In the genomic region with DNA sequence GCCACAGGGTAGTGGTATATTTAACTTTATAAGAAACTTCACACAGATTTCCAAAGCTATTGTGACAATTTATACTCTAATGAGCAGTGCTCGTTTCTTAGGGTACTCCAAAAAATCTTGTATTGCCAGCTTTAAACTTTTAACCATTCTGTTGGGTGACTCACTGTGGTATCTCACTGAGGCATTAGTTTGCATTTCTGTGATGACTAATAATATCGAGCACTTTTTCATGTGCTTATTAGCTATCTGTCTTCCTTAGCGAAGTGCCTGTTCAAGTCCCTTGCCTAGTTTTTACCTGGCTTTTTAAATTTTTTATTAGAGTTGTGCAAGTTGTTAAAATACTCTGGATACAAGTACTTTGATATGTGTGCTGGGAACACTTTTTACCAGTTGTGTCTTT, we compare ENCODE assay signal across 19 cellular contexts. TPM values are rescaled to one million over a fixed set of nuclear protein-coding genes. Genes with fewer than 3 reads are reported as not detected.
DNase-seq lines count a peak whose midpoint lies in the region; ATAC-seq, FAIRE-seq and TF ChIP-seq lines count a peak whose summit lies in the region.
"Had no signal": no experiment of that assay in that cellular context is flagged by ENCODE, and none has a peak within 500 bp of the region (broad histone marks: within the 10 kb centered on the region; RNA-seq: fewer than 3 reads in every experiment).

No MANE protein-coding gene starts in this region.

- no peaks in the 10 kb centered on the region for H3K36me3 ChIP-seq in mammary epithelial cell (ENCODE audit: insufficient read depth, low read length)
- H3K36me3 ChIP-seq in left lung, result no peaks in the 10 kb centered on the region
- H3K36me3 ChIP-seq in prostate gland, result no peaks in the 10 kb centered on the region
- no peaks in the 10 kb centered on the region for H3K36me3 ChIP-seq in tibial nerve
- H3K36me3 ChIP-seq: cardiac muscle cell, right atrium auricular region had no signal

- H3K4me1 Mint-ChIP-seq in effector memory CD8-positive, alpha-beta T cell (ENCODE audit: low read depth in 2 of 2), result no peaks in the 10 kb centered on the region
- H3K4me1 Mint-ChIP-seq: natural killer cell had no signal

- no peak overlapping the region for H3K4me2 ChIP-seq in mammary epithelial cell (ENCODE audit: insufficient read depth, low read depth, low read length)

- H4K20me1 ChIP-seq in mammary epithelial cell (ENCODE audit: insufficient read depth, low read length), result no peaks in the 10 kb centered on the region

- no TSS peak for BruUV-seq in mammary epithelial cell (replicated peaks; lab: Mats Ljungman, UMichigan)

- H3K4me3 ChIP-seq in mammary epithelial cell (replicated peaks in 1 of 3; ENCODE audit: insufficient read depth in 1 of 3, low read depth in 2 of 3, low read length in 3 of 3), result no peak overlapping the region
- H3K4me3 ChIP-seq in left lung, result no peak overlapping the region
- H3K4me3 ChIP-seq in prostate gland, result no peak overlapping the region
- H3K4me3 ChIP-seq in tibial nerve, result no peak overlapping the region
- H3K4me3 ChIP-seq: cardiac muscle cell, right atrium auricular region had no signal

- in situ Hi-C loops in mammary epithelial cell (cut with MboI; ENCODE audit: low sequenced_read_pairs in 2 of 2), result no loop called here

- no peak overlapping the region for H3K27ac ChIP-seq in mammary epithelial cell (ENCODE audit: insufficient read depth, low read depth, low read length)
- H3K27ac ChIP-seq in left lung, result no peak overlapping the region
- H3K27ac ChIP-seq in prostate gland, result no peak overlapping the region
- no peak overlapping the region for H3K27ac ChIP-seq in tibial nerve
- H3K27ac ChIP-seq: C4-2B, cardiac muscle cell, right atrium auricular region had no signal

- FAIRE-seq in D721Med (lab: Jason Lieb, UNC), result peak; percentile 51
- FAIRE-seq: G401.6 had no signal

- no peak for TF ChIP-seq CTCF in D721Med (IDR thresholded peaks at IDR 0.05; ENCODE audit: insufficient read depth, missing control alignments)
- TF ChIP-seq CTCF in mammary epithelial cell (conservative IDR thresholded peaks at IDR 0.05 in 1 of 2, IDR thresholded peaks at IDR 0.05 in 1 of 2; ENCODE audit: extremely low read depth in 1 of 2, insufficient read depth in 1 of 2, low read depth in 1 of 2, low read length in 2 of 2), result no peak
- TF ChIP-seq CTCF in left lung (IDR thresholded peaks at IDR 0.05), result no peak
- no peak for TF ChIP-seq CTCF in prostate gland (IDR thresholded peaks at IDR 0.05)
- TF ChIP-seq CTCF in tibial nerve (IDR thresholded peaks at IDR 0.05), result no peak

- no peaks in the 10 kb centered on the region for H3K36me3 Mint-ChIP-seq in effector memory CD8-positive, alpha-beta T cell (ENCODE audit: insufficient read depth)
- H3K36me3 Mint-ChIP-seq: natural killer cell had no signal

- H3K79me2 ChIP-seq in mammary epithelial cell (ENCODE audit: insufficient read depth, low read length), result no peaks in the 10 kb centered on the region

- H2AFZ ChIP-seq in mammary epithelial cell (ENCODE audit: low read depth, low read length), result no peak overlapping the region

- peaks cover 3% of the 10 kb centered on the region for H3K27me3 ChIP-seq in mammary epithelial cell (ENCODE audit: insufficient read depth, low read length)
- peaks cover 0 to 20% of the 10 kb centered on the region in 2 donors for H3K27me3 ChIP-seq in left lung
- H3K27me3 ChIP-seq in prostate gland (replicated peaks; ENCODE audit: insufficient read depth), result no peaks in the 10 kb centered on the region
- H3K27me3 ChIP-seq in tibial nerve, result peaks cover 0 to 19% of the 10 kb centered on the region in 2 donors
- H3K27me3 ChIP-seq: cardiac muscle cell, right atrium auricular region had no signal

- TF ChIP-seq POLR2A in prostate gland (IDR thresholded peaks at IDR 0.05) (no peak), tibial nerve (IDR thresholded peaks at IDR 0.05) (no peak)

- 12% methylated on average over 3 of the region's 3 CpGs for WGBS in mammary epithelial cell (ENCODE audit: low coverage, missing lambda C conversion rate)
- WGBS in prostate gland, result 47% methylated on average over 3 of the region's 3 CpGs
- WGBS in tibial nerve, 2 donors, result 28 to 33% methylated on average over 3 of the region's 3 CpGs

- DNase-seq in D721Med (ENCODE audit: insufficient read length, low spot score), result no peak
- peak; percentile 37 for DNase-seq in NCI-H226
- peak; percentile 42 for DNase-seq in mammary epithelial cell
- DNase-seq in left lung, result no peak
- no peak for DNase-seq in effector memory CD8-positive, alpha-beta T cell
- DNase-seq in prostate gland (ENCODE audit: low spot score), result no peak
- DNase-seq in tibial nerve (ENCODE audit: low spot score in 2 of 2), result no peak
- DNase-seq: activated effector memory CD4-positive, alpha-beta T cell treated with anti-CD3 and anti-CD28 coated beads, Interleukin-2, amount 50 U/mL, for 16 hours; head of caudate nucleus; natural killer cell; NCI-H1436; NCI-H524 treated with DMSO at 0.1 percent for 48 hours; stimulated activated CD4-positive, alpha-beta T cell treated with anti-CD3 and anti-CD28 coated beads, Interleukin-2, amount 100 ng/mL, for 48 hours; T-helper 9 cell had no signal

- ATAC-seq in left lung, result peak; percentile 69
- no peak for ATAC-seq in effector memory CD8-positive, alpha-beta T cell (replicated peaks)
- ATAC-seq in HG03354 (IDR thresholded peaks at IDR 0.05; ENCODE audit: poor library complexity, severe bottlenecking, unreplicated experiment), result no peak
- ATAC-seq: natural killer cell had no signal

- H3K4me3 Mint-ChIP-seq in effector memory CD8-positive, alpha-beta T cell, result no peak overlapping the region
- H3K4me3 Mint-ChIP-seq: natural killer cell had no signal

- H3K9me3 ChIP-seq in mammary epithelial cell (replicated peaks; ENCODE audit: insufficient read depth, low read length) (peaks cover 8% of the 10 kb centered on the region), left lung (no peaks in the 10 kb centered on the region), prostate gland (no peaks in the 10 kb centered on the region), tibial nerve (no peaks in the 10 kb centered on the region)
- H3K9me3 ChIP-seq: right atrium auricular region had no signal

- CTCF ChIA-PET in mammary epithelial cell (lab: Charles Lee; ENCODE audit: low non-redundant PET), result no interaction called here

- H3K9me3 Mint-ChIP-seq in effector memory CD8-positive, alpha-beta T cell, result no peaks in the 10 kb centered on the region
- H3K9me3 Mint-ChIP-seq: natural killer cell had no signal

- H3K4me1 ChIP-seq in mammary epithelial cell (ENCODE audit: insufficient read depth, low read length) (no peaks in the 10 kb centered on the region), left lung (no peaks in the 10 kb centered on the region), prostate gland (replicated peaks) (no peaks in the 10 kb centered on the region), tibial nerve (peaks cover 0 to 3% (median 0%) of the 10 kb centered on the region in 4 donors)

- no peak overlapping the region for H3K27ac Mint-ChIP-seq in effector memory CD8-positive, alpha-beta T cell
- H3K27ac Mint-ChIP-seq: natural killer cell had no signal

- no peak for TF ChIP-seq EP300 in tibial nerve (IDR thresholded peaks at IDR 0.05)

- intact Hi-C loops in mammary epithelial cell (cut with micrococcal nuclease), result no loop called here
- intact Hi-C loops in left lung (cut with DNase I), result no loop called here
- intact Hi-C loops in prostate gland (cut with DNase I), result no loop called here

- H3K9ac ChIP-seq in mammary epithelial cell (ENCODE audit: insufficient read depth, low read length), result no peak overlapping the region

- H3K27me3 Mint-ChIP-seq in effector memory CD8-positive, alpha-beta T cell, result peaks cover 0 to 6% of the 10 kb centered on the region in 2 donors

- dilution Hi-C loops in mammary epithelial cell (cut with HindIII; ENCODE audit: low sequenced_read_pairs), result no loop called here

RNA-seq across cellular contexts. Expression of a gene that starts 5.5 kb away (rescaled TPM):
- total RNA-seq in mammary epithelial cell, result under 1 TPM in 1 of 2 donors, not detected in 1; 0.17 TPM
- polyA plus RNA-seq in mammary epithelial cell, result 0.02 TPM
- polyA minus RNA-seq in mammary epithelial cell, result 1.0 TPM
- under 1 TPM; 0.12 to 0.13 TPM for total RNA-seq in left lung
- 10 to 100 TPM in 1 of 2 donors, under 1 TPM in 1; 0.27 to 14.2 TPM for total RNA-seq in prostate gland
- total RNA-seq in tibial nerve, result under 1 TPM in 3 of 4 donors, not detected in 1; 0.20 to 0.30 (median 0.21) TPM

RNA-seq across cellular contexts. Expression of a gene that starts 10.5 kb away (rescaled TPM):
- under 1 TPM; under 0.01 to 0.14 TPM for total RNA-seq in mammary epithelial cell
- polyA plus RNA-seq in mammary epithelial cell, result 0.02 TPM
- not detected for polyA minus RNA-seq in mammary epithelial cell
- total RNA-seq in left lung, result 1 to 10 TPM; 2.2 to 3.1 TPM
- 1 to 10 TPM in 1 of 2 donors, under 1 TPM in 1; 0.14 to 5.1 TPM for total RNA-seq in prostate gland
- total RNA-seq in tibial nerve, result 1 to 10 TPM; 1.8 to 3.6 (median 2.2) TPM

Comparison
In these comparisons a context has a peak if more than half of its experiments do, and no peak if none do; other contexts are left out.
1. DNase-seq: peak in NCI-H226 (single experiment) and mammary epithelial cell (single experiment); none in D721Med (single experiment), left lung (0 of 2), effector memory CD8-positive, alpha-beta T cell (0 of 3), prostate gland (single experiment) and tibial nerve (0 of 2).